8 cellular contexts compared by ENCODE assay signal in genomic region chr6:125956506-125957390, GRCh38. TPM values are rescaled to one million over a fixed set of nuclear protein-coding genes. Genes with fewer than 3 reads are reported as not detected.
DNase-seq lines count a peak whose midpoint lies in the region; ATAC-seq, FAIRE-seq and TF ChIP-seq lines count a peak whose summit lies in the region.

TSS of gene HINT3 (plus strand) at chr6:125956770. CDS start at chr6:125956978, 208 bp downstream.

- WGBS in pancreas, 2 donors = 0% methylated on average over 82 of the region's 82 CpGs

- H3K4me1 ChIP-seq in pancreas = peaks cover 4 to 25% (median 16%) of the 10 kb centered on the region in 3 donors
- peaks cover 0 to 27% (median 17%) of the 10 kb centered on the region in 4 donors for H3K4me1 ChIP-seq in tibial artery

- no peaks in the 10 kb centered on the region for H3K9me3 Mint-ChIP-seq in activated naive CD8-positive, alpha-beta T cell treated with anti-CD3 and anti-CD28 coated beads, Interleukin-2, amount 50 U/mL, for 24 hours

- peak; percentile 74 for FAIRE-seq in pancreas (lab: Jason Lieb, UNC)

- H3K4me1 Mint-ChIP-seq in activated naive CD8-positive, alpha-beta T cell treated with anti-CD3 and anti-CD28 coated beads, Interleukin-2, amount 50 U/mL, for 24 hours = peaks cover 10% of the 10 kb centered on the region

- H3K4me3 Mint-ChIP-seq in activated naive CD8-positive, alpha-beta T cell treated with anti-CD3 and anti-CD28 coated beads, Interleukin-2, amount 50 U/mL, for 24 hours = no peak within 1 kb of the TSS

- no peaks in the 10 kb centered on the region for H3K36me3 Mint-ChIP-seq in activated naive CD8-positive, alpha-beta T cell treated with anti-CD3 and anti-CD28 coated beads, Interleukin-2, amount 50 U/mL, for 24 hours (ENCODE audit: low read depth)

- intact Hi-C loops in Right ventricle myocardium superior (cut with DNase I) (loop anchor here (5.0 kb wide), 1 partner anchor 159 kb away; no protein-coding TSS in a partner anchor), pancreas (cut with DNase I) (loop anchor here in 1 of 3 donors (10.0 kb wide), 1 partner anchor 172 kb away; no protein-coding TSS in a partner anchor), tibial artery (cut with DNase I; ENCODE audit: low total_unique reads) (loop anchor here (5.0 kb wide), 1 partner anchor 164 kb away; the partner anchor contains the start of gene NCOA7)

- H3K27me3 Mint-ChIP-seq in activated naive CD8-positive, alpha-beta T cell treated with anti-CD3 and anti-CD28 coated beads, Interleukin-2, amount 50 U/mL, for 24 hours = peaks cover 6% of the 10 kb centered on the region

- peak within 1 kb of the TSS; percentile 95 to 99 (median 98) for H3K27ac ChIP-seq in pancreas
- H3K27ac ChIP-seq in tibial artery = peak within 1 kb of the TSS; percentile 91 to 96

- H3K4me3 ChIP-seq in pancreas = peak within 1 kb of the TSS; percentile 85 to 94 (median 90)
- H3K4me3 ChIP-seq in tibial artery = peak within 1 kb of the TSS; percentile 83 to 94

- H3K36me3 ChIP-seq in pancreas (no peaks in the 10 kb centered on the region), tibial artery (no peaks in the 10 kb centered on the region)

- TF ChIP-seq CTCF in GM12874 (IDR thresholded peaks at IDR 0.05; ENCODE audit: insufficient read depth, low read depth, low read length) (peak; percentile 98), pancreas (IDR thresholded peaks at IDR 0.05) (peak; percentile 94 to 98 (median 98)), tibial artery (IDR thresholded peaks at IDR 0.05) (peak; percentile 98 to 99)

- ATAC-seq in HG02763 (IDR thresholded peaks at IDR 0.05; ENCODE audit: unreplicated experiment) = peak; percentile 92
- ATAC-seq in activated naive CD8-positive, alpha-beta T cell treated with anti-CD3 and anti-CD28 coated beads, Interleukin-2, amount 50 U/mL, for 24 hours = peak; percentile 92
- peak; percentile 98 for ATAC-seq in Right ventricle myocardium superior (ENCODE audit: poor library complexity)
- ATAC-seq in pancreas = peak; percentile 88 to 95 (median 90)

- H3K27ac Mint-ChIP-seq in activated naive CD8-positive, alpha-beta T cell treated with anti-CD3 and anti-CD28 coated beads, Interleukin-2, amount 50 U/mL, for 24 hours = no peak within 1 kb of the TSS

- DNase-seq in NCI-H1417 (lab: John Stamatoyannopoulos, UW) (peak; percentile 97 to 99 (median 99)), SW 1271 (lab: John Stamatoyannopoulos, UW) (peak; percentile 93 to 95), Right ventricle myocardium superior (peak; percentile 99), pancreas (peak; percentile 96 to 100 (median 98)), tibial artery (peak; percentile 97)
- peak; percentile 100 for DNase-seq in activated naive CD8-positive, alpha-beta T cell treated with anti-CD3 and anti-CD28 coated beads, Interleukin-2, amount 50 U/mL, for 24 hours

- H3K9me3 ChIP-seq in pancreas (no peaks in the 10 kb centered on the region), tibial artery (no peaks in the 10 kb centered on the region)

- H3K27me3 ChIP-seq in pancreas (no peaks in the 10 kb centered on the region), tibial artery (no peaks in the 10 kb centered on the region)

RNA-seq across cellular contexts. Expression of gene HINT3, which starts in this region (rescaled TPM):
- 33.5 TPM for total RNA-seq in Right ventricle myocardium superior
- 10 to 100 TPM in 5 of 6 donors, 1 to 10 TPM in 1; 9.9 to 15.7 (median 11.9) TPM for total RNA-seq in pancreas
- polyA plus RNA-seq in pancreas = 1 to 10 TPM; 2.6 to 8.7 TPM

Comparison
In these comparisons a context has a peak if more than half of its experiments do, and no peak if none do; other contexts are left out.
1. Peak in every context shown above with its lines: DNase-seq, ATAC-seq, H3K4me3 ChIP-seq and H3K27ac ChIP-seq.